21 cellular contexts compared by ENCODE assay signal in genomic region chr3:43328653-43329052, GRCh38. TPM values are rescaled to one million over a fixed set of nuclear protein-coding genes. Genes with fewer than 3 reads are reported as not detected.
DNase-seq lines count a peak whose midpoint lies in the region; ATAC-seq and TF ChIP-seq lines count a peak whose summit lies in the region.
"Had no signal": no experiment of that assay in that cellular context is flagged by ENCODE, and none has a peak within 500 bp of the region (broad histone marks: within the 10 kb centered on the region; RNA-seq: fewer than 3 reads in every experiment).

No MANE protein-coding gene starts in this region.

- ATAC-seq in RWPE2 (ENCODE audit: low read depth) = peak; percentile 69; the same call in 2 of the 3 replicates
- ATAC-seq in gastroesophageal sphincter = no peak
- ATAC-seq: GM12878, left colon, pancreas had no signal

- H3K27me3 Mint-ChIP-seq in MCF 10A (ENCODE audit: insufficient read depth, unreplicated experiment) = no peaks in the 10 kb centered on the region

- no peaks in the 10 kb centered on the region for H4K20me1 ChIP-seq in mammary epithelial cell (ENCODE audit: insufficient read depth, low read length)

- H3K36me3 Mint-ChIP-seq in MCF 10A (ENCODE audit: insufficient read depth, unreplicated experiment) = peaks cover 19% of the 10 kb centered on the region

- H3K27ac ChIP-seq in mammary epithelial cell (ENCODE audit: insufficient read depth, low read depth, low read length) = no peak overlapping the region
- no peak overlapping the region for H3K27ac ChIP-seq in RWPE2 (ENCODE audit: poor library complexity, severe bottlenecking)
- H3K27ac ChIP-seq in skeletal muscle tissue (ENCODE audit: low read depth, low read length) = peak overlapping the region; percentile 79
- no peak overlapping the region for H3K27ac ChIP-seq in A673 (ENCODE audit: low read depth, low read length, poor library complexity, severe bottlenecking)
- peak overlapping the region in 2 of 4 donors; percentile 5 to 12 for H3K27ac ChIP-seq in gastroesophageal sphincter
- H3K27ac ChIP-seq: pancreas, SJCRH30 had no signal

- H3K9ac ChIP-seq in mammary epithelial cell (ENCODE audit: insufficient read depth, low read length) = no peak overlapping the region
- H3K9ac ChIP-seq in skeletal muscle tissue (ENCODE audit: low read depth in 1 of 3, low read length in 3 of 3) = no peak overlapping the region

- dilution Hi-C loops in mammary epithelial cell (cut with HindIII; ENCODE audit: low sequenced_read_pairs) = no loop called here

- intact Hi-C loops in mammary epithelial cell (cut with micrococcal nuclease) (no loop called here), MCF 10A (cut with micrococcal nuclease) (no loop called here), A673 (cut with micrococcal nuclease; ENCODE audit: unreplicated experiment) (no loop called here)

- POLR2A ChIA-PET in MCF 10A (lab: Yijun Ruan, JAX) = interaction anchor here (0.6 to 1.5 kb wide), 2 partner anchors 11 to 130 kb away, joined by 3 read pairs; no protein-coding TSS in a partner anchor
- POLR2A ChIA-PET in A673 (lab: Charles Lee; ENCODE audit: low non-redundant PET) = no interaction called here

- H3K4me3 Mint-ChIP-seq in MCF 10A (ENCODE audit: unreplicated experiment) = no peak overlapping the region

- peaks cover 12% of the 10 kb centered on the region for H3K4me1 Mint-ChIP-seq in MCF 10A (ENCODE audit: insufficient read depth, unreplicated experiment)

- peak; percentile 52 for DNase-seq in mammary epithelial cell
- no peak for DNase-seq in MCF 10A (ENCODE audit: unreplicated experiment)
- DNase-seq in RWPE2 (ENCODE audit: low spot score) = no peak
- peak; percentile 42 for DNase-seq in epithelial cell of esophagus (ENCODE audit: low read depth)
- DNase-seq in A673 (ENCODE audit: low spot score) = no peak
- DNase-seq in GM03348 (ENCODE audit: low spot score) = no peak
- DNase-seq: activated CD4-positive, alpha-beta T cell treated with anti-CD3 and anti-CD28 coated beads for 48 hours; activated T-cell treated with anti-CD3 and anti-CD28 coated beads, Interleukin-2, amount 50 U/mL, for 48 hours; anterior cingulate cortex; Calu3; left colon; NCI-H1694 treated with DMSO at 0.1 percent for 48 hours; NCI-H446 treated with DMSO at 0.1 percent for 48 hours; pancreas; SJCRH30; stimulated activated CD4-positive, alpha-beta T cell treated with anti-CD3 and anti-CD28 coated beads, Interleukin-4, amount 100 ng/mL, for 4 hours; stimulated activated CD8-positive, alpha-beta memory T cell treated with anti-CD3 and anti-CD28 coated beads, Interleukin-4, amount 100 ng/mL, for 48 hours had no signal

- no peak for TF ChIP-seq POLR2A in gastroesophageal sphincter (IDR thresholded peaks at IDR 0.05)

- no peaks in the 10 kb centered on the region for H3K9me3 Mint-ChIP-seq in MCF 10A (ENCODE audit: unreplicated experiment)

- H3K79me2 ChIP-seq in mammary epithelial cell (ENCODE audit: insufficient read depth, low read length) = peaks cover 74% of the 10 kb centered on the region

- in situ Hi-C loops in mammary epithelial cell (cut with MboI; ENCODE audit: low sequenced_read_pairs in 2 of 2) = no loop called here

- H2AFZ ChIP-seq in mammary epithelial cell (ENCODE audit: low read depth, low read length) = no peak overlapping the region

- H3K27me3 ChIP-seq in mammary epithelial cell (ENCODE audit: insufficient read depth, low read length) (no peaks in the 10 kb centered on the region), RWPE2 (ENCODE audit: insufficient read depth, poor library complexity, severe bottlenecking) (no peaks in the 10 kb centered on the region), skeletal muscle tissue (ENCODE audit: control insufficient read depth in 3 of 3, insufficient read depth in 3 of 3, low read length in 3 of 3) (no peaks in the 10 kb centered on the region), A673 (replicated peaks; ENCODE audit: insufficient read depth, low read depth, low read length, poor library complexity) (no peaks in the 10 kb centered on the region), gastroesophageal sphincter (no peaks in the 10 kb centered on the region)
- H3K27me3 ChIP-seq: pancreas, SJCRH30 had no signal

- peaks cover 10% of the 10 kb centered on the region for H3K4me1 ChIP-seq in mammary epithelial cell (ENCODE audit: insufficient read depth, low read length)
- no peaks in the 10 kb centered on the region for H3K4me1 ChIP-seq in RWPE2 (ENCODE audit: insufficient read depth, poor library complexity, severe bottlenecking)
- H3K4me1 ChIP-seq in skeletal muscle tissue (ENCODE audit: control insufficient read depth in 3 of 3, insufficient read depth in 3 of 3, low read length in 3 of 3) = peaks cover 22 to 30% (median 24%) of the 10 kb centered on the region in 3 donors
- H3K4me1 ChIP-seq in A673 (ENCODE audit: insufficient read depth, low read length, poor library complexity, severe bottlenecking) = no peaks in the 10 kb centered on the region
- peaks cover 15 to 78% (median 18%) of the 10 kb centered on the region in 3 donors for H3K4me1 ChIP-seq in gastroesophageal sphincter

- H3K9me3 ChIP-seq in mammary epithelial cell (replicated peaks; ENCODE audit: insufficient read depth, low read length) (no peaks in the 10 kb centered on the region), RWPE2 (ENCODE audit: severe bottlenecking) (no peaks in the 10 kb centered on the region), skeletal muscle tissue (ENCODE audit: control insufficient read depth in 3 of 3, low read length in 3 of 3) (no peaks in the 10 kb centered on the region), A673 (ENCODE audit: low read depth, low read length, poor library complexity, severe bottlenecking) (no peaks in the 10 kb centered on the region), gastroesophageal sphincter (no peaks in the 10 kb centered on the region)
- H3K9me3 ChIP-seq: pancreas, SJCRH30 had no signal

- TF ChIP-seq CTCF in mammary epithelial cell (conservative IDR thresholded peaks at IDR 0.05 in 1 of 2, IDR thresholded peaks at IDR 0.05 in 1 of 2; ENCODE audit: extremely low read depth in 1 of 2, insufficient read depth in 1 of 2, low read depth in 1 of 2, low read length in 2 of 2) (no peak), MCF 10A (IDR thresholded peaks at IDR 0.05; ENCODE audit: unreplicated experiment) (no peak), RWPE2 (IDR thresholded peaks at IDR 0.05; ENCODE audit: poor library complexity, severe bottlenecking) (no peak), epithelial cell of esophagus (IDR thresholded peaks at IDR 0.05; ENCODE audit: insufficient read depth, low read depth, low read length, missing control alignments) (no peak), A673 (conservative IDR thresholded peaks at IDR 0.05; ENCODE audit: low read depth, low read length) (no peak), gastroesophageal sphincter (IDR thresholded peaks at IDR 0.05) (no peak)

- no TSS peak for BruUV-seq in mammary epithelial cell (replicated peaks; lab: Mats Ljungman, UMichigan)
- no TSS peak for BruUV-seq in MCF 10A (replicated peaks; lab: Mats Ljungman, UMichigan)
- BruUV-seq in A673 (replicated peaks; lab: Mats Ljungman, UMichigan) = no TSS peak

- H3K36me3 ChIP-seq in mammary epithelial cell (ENCODE audit: insufficient read depth, low read length) = no peaks in the 10 kb centered on the region
- peaks cover 10% of the 10 kb centered on the region for H3K36me3 ChIP-seq in RWPE2 (ENCODE audit: low read depth)
- H3K36me3 ChIP-seq in skeletal muscle tissue (ENCODE audit: control insufficient read depth in 3 of 3, insufficient read depth in 3 of 3, low read length in 3 of 3) = peaks cover 0 to 3% (median 3%) of the 10 kb centered on the region in 3 donors
- H3K36me3 ChIP-seq in A673 (ENCODE audit: insufficient read depth, low read length, poor library complexity, severe bottlenecking) = no peaks in the 10 kb centered on the region
- H3K36me3 ChIP-seq in gastroesophageal sphincter = peaks cover 0 to 14% of the 10 kb centered on the region in 2 donors
- H3K36me3 ChIP-seq: pancreas, SJCRH30 had no signal

- H3K27ac Mint-ChIP-seq in MCF 10A (ENCODE audit: low read depth, unreplicated experiment) = no peak overlapping the region

- CTCF ChIA-PET in mammary epithelial cell (lab: Charles Lee; ENCODE audit: low non-redundant PET) = no interaction called here
- CTCF ChIA-PET in MCF 10A (lab: Yijun Ruan, JAX) = interaction anchor here (0.7 kb wide), 1 partner anchor 157 kb away, joined by 3 read pairs; no protein-coding TSS in a partner anchor
- CTCF ChIA-PET in A673 (lab: Charles Lee) = no interaction called here

- no peak for TF ChIP-seq EP300 in gastroesophageal sphincter (IDR thresholded peaks at IDR 0.05)

- H3K4me3 ChIP-seq in mammary epithelial cell (replicated peaks in 1 of 3; ENCODE audit: insufficient read depth in 1 of 3, low read depth in 2 of 3, low read length in 3 of 3) (no peak overlapping the region), RWPE2 (ENCODE audit: severe bottlenecking) (no peak overlapping the region), epithelial cell of esophagus (ENCODE audit: low read length) (no peak overlapping the region), skeletal muscle tissue (ENCODE audit: low read length in 3 of 3) (no peak overlapping the region), A673 (ENCODE audit: low read depth, low read length, poor library complexity, severe bottlenecking) (no peak overlapping the region), gastroesophageal sphincter (no peak overlapping the region)
- H3K4me3 ChIP-seq: GM12878, pancreas, SJCRH30, smooth muscle cell had no signal

- H3K4me2 ChIP-seq in mammary epithelial cell (ENCODE audit: insufficient read depth, low read depth, low read length) = no peak overlapping the region
- H3K4me2 ChIP-seq: smooth muscle cell had no signal

RNA-seq across cellular contexts. Expression of gene SNRK, which starts 42.3 kb away (rescaled TPM):
- total RNA-seq in mammary epithelial cell (10 to 100 TPM; 17.5 to 18.6 TPM), MCF 10A (2022) (16.6 and 18.0 TPM in 2 replicates), skeletal muscle tissue (50.6 TPM), A673 (2021) (7.1 and 7.3 TPM in 2 replicates), gastroesophageal sphincter (10 to 100 TPM; 42.9 to 64.0 (median 49.1) TPM)
- polyA plus RNA-seq in mammary epithelial cell = 7.8 TPM
- 27.2 TPM for polyA minus RNA-seq in mammary epithelial cell

Comparison
In these comparisons a context has a peak if more than half of its experiments do, and no peak if none do; other contexts are left out.
1. DNase-seq: peak in mammary epithelial cell (single experiment) and epithelial cell of esophagus (single experiment); none in MCF 10A (single experiment), RWPE2 (single experiment), A673 (single experiment) and GM03348 (single experiment).